In genomic region chr7:55048221-55048859, GRCh38 we compare ENCODE assay signal across 10 cellular contexts. TPM values are rescaled to one million over a fixed set of nuclear protein-coding genes. Genes with fewer than 3 reads are reported as not detected.
DNase-seq lines count a peak whose midpoint lies in the region; ATAC-seq and TF ChIP-seq lines count a peak whose summit lies in the region.
"Had no signal": no experiment of that assay in that cellular context is flagged by ENCODE, and none has a peak within 500 bp of the region (broad histone marks: within the 10 kb centered on the region; RNA-seq: fewer than 3 reads in every experiment).

No MANE protein-coding gene starts in this region.

- H3K9me3 ChIP-seq in right cardiac atrium (ENCODE audit: control insufficient read depth, low read length) (no peaks in the 10 kb centered on the region), stomach (no peaks in the 10 kb centered on the region)

- no peak for TF ChIP-seq EP300 in stomach (IDR thresholded peaks at IDR 0.05)

- no peaks in the 10 kb centered on the region for H3K27me3 ChIP-seq in right cardiac atrium (ENCODE audit: control insufficient read depth, insufficient read depth)
- H3K27me3 ChIP-seq in stomach = no peaks in the 10 kb centered on the region

- no peak for TF ChIP-seq CTCF in stomach (IDR thresholded peaks at IDR 0.05)

- peaks cover 9% of the 10 kb centered on the region for H3K4me1 ChIP-seq in right cardiac atrium (ENCODE audit: control insufficient read depth, insufficient read depth, low read length)
- H3K4me1 ChIP-seq in stomach = peaks cover 5 to 76% (median 50%) of the 10 kb centered on the region in 4 donors

- ATAC-seq in right cardiac atrium = peak; percentile 73 to 84
- no peak for ATAC-seq in HG03565 (IDR thresholded peaks at IDR 0.05; ENCODE audit: unreplicated experiment)

- H3K36me3 ChIP-seq in stomach = no peaks in the 10 kb centered on the region

- 75% methylated on average over 6 of the region's 6 CpGs for WGBS in right cardiac atrium
- WGBS in stomach, 5 donors = 50 to 63% (median 52%) methylated on average over 6 of the region's 6 CpGs

- no peak overlapping the region for H3K27ac ChIP-seq in right cardiac atrium (ENCODE audit: low read length)
- H3K27ac ChIP-seq in stomach = peak overlapping the region in 2 of 5 donors; percentile 10 to 37

- H3K4me3 ChIP-seq in right cardiac atrium (ENCODE audit: low read length) = no peak overlapping the region
- no peak overlapping the region for H3K4me3 ChIP-seq in stomach

- intact Hi-C loops in right cardiac atrium (cut with DNase I) (no loop called here), stomach (cut with DNase I; ENCODE audit: low total_unique reads) (no loop called here)

- no peak for TF ChIP-seq POLR2A in stomach (IDR thresholded peaks at IDR 0.05)

- DNase-seq in NCI-H1694 treated with DMSO at 0.1 percent for 48 hours (lab: John Stamatoyannopoulos, UW) (peak; percentile 11), NCI-H1694 (lab: John Stamatoyannopoulos, UW) (no peak), RPMI7951 (ENCODE audit: low read depth) (peak; percentile 41), right cardiac atrium (no peak), stomach (peak; percentile 34), GDM1 (lab: John Stamatoyannopoulos, UW) (no peak), NCI-H187 (lab: John Stamatoyannopoulos, UW) (no peak)
- DNase-seq: activated CD4-positive, alpha-beta memory T cell treated with anti-CD3 and anti-CD28 coated beads, Interleukin-2, amount 10 ng/mL, durations not matched to agents 7 days and 5 days; immature natural killer cell had no signal

RNA-seq across cellular contexts. Expression of gene EGFR, which starts 29.5 kb away (rescaled TPM):
- 36.7 and 40.9 TPM in 2 replicates for total RNA-seq in RPMI7951 (2014; rRNA removed; shearing (Covaris generic))
- total RNA-seq in right cardiac atrium (10 to 100 TPM; 13.3 to 21.8 (median 15.2) TPM), stomach (10 to 100 TPM; 31.7 to 43.4 (median 35.2) TPM)
- polyA plus RNA-seq in right cardiac atrium (4.2 TPM), stomach (10 to 100 TPM in 1 of 3 donors, 1 to 10 TPM in 2; 3.4 to 10.9 (median 3.5) TPM)
- total RNA-seq: activated CD4-positive, alpha-beta memory T cell treated with anti-CD3 and anti-CD28 coated beads, Interleukin-2, amount 10 ng/mL, durations not matched to agents 7 days and 5 days had no signal
- polyA plus RNA-seq: immature natural killer cell had no signal

Comparison
In these comparisons a context has a peak if more than half of its experiments do, and no peak if none do; other contexts are left out.
1. DNase-seq: peak in NCI-H1694 treated with DMSO at 0.1 percent for 48 hours (single experiment), RPMI7951 (single experiment) and stomach (single experiment); none in NCI-H1694 (single experiment), right cardiac atrium (0 of 3), GDM1 (single experiment) and NCI-H187 (0 of 2).